1 cellular context compared by ENCODE assay signal in genomic region chr2:43226558-43226954, GRCh38.
A peak's percentile ranks its signal among the peaks of the same experiment; 100 is the strongest.
TF ChIP-seq lines count a peak whose summit lies in the region.

TSS of gene ZFP36L2 (minus strand) at chr2:43226606. CDS start at chr2:43226315, 291 bp downstream.

TF ChIP-seq in SK-N-SH, 30 proteins besides CTCF, POLR2A, EP300 and RAD21 (continued from another document):
- TF ChIP-seq JUND (IDR thresholded peaks at IDR 0.05) (no peak; the same call in 1 of the 2 replicates), USF1 (IDR thresholded peaks at IDR 0.05; ENCODE audit: borderline replicate concordance, low read depth) (no peak), EZH2phosphoT487 (IDR thresholded peaks at IDR 0.05; ENCODE audit: borderline replicate concordance, low read depth) (no peak), REST (IDR thresholded peaks at IDR 0.05; ENCODE audit: low read depth, low read length) (no peak; the same call in 1 of the 2 replicates), FOXM1 (IDR thresholded peaks at IDR 0.05; ENCODE audit: low read depth) (no peak; the same call in 1 of the 2 replicates), MAX (IDR thresholded peaks at IDR 0.05; ENCODE audit: low read depth) (no peak; the same call in 1 of the 2 replicates), RFX5 (IDR thresholded peaks at IDR 0.05; ENCODE audit: low read length) (peak; percentile 88), IRF3 (IDR thresholded peaks at IDR 0.05; ENCODE audit: low read depth, low read length) (no peak)
